Comparison of ENCODE assay signal across 1 cellular context in genomic region chr19:45496349-45496953, GRCh38.
A peak's percentile ranks its signal among the peaks of the same experiment; 100 is the strongest.
TF ChIP-seq lines count a peak whose summit lies in the region.

No MANE protein-coding gene starts in this region.

TF ChIP-seq in HepG2, 621 proteins besides CTCF, POLR2A, EP300 and RAD21 (continued from another document and continues in another):
- TF ChIP-seq, protein P1, sequence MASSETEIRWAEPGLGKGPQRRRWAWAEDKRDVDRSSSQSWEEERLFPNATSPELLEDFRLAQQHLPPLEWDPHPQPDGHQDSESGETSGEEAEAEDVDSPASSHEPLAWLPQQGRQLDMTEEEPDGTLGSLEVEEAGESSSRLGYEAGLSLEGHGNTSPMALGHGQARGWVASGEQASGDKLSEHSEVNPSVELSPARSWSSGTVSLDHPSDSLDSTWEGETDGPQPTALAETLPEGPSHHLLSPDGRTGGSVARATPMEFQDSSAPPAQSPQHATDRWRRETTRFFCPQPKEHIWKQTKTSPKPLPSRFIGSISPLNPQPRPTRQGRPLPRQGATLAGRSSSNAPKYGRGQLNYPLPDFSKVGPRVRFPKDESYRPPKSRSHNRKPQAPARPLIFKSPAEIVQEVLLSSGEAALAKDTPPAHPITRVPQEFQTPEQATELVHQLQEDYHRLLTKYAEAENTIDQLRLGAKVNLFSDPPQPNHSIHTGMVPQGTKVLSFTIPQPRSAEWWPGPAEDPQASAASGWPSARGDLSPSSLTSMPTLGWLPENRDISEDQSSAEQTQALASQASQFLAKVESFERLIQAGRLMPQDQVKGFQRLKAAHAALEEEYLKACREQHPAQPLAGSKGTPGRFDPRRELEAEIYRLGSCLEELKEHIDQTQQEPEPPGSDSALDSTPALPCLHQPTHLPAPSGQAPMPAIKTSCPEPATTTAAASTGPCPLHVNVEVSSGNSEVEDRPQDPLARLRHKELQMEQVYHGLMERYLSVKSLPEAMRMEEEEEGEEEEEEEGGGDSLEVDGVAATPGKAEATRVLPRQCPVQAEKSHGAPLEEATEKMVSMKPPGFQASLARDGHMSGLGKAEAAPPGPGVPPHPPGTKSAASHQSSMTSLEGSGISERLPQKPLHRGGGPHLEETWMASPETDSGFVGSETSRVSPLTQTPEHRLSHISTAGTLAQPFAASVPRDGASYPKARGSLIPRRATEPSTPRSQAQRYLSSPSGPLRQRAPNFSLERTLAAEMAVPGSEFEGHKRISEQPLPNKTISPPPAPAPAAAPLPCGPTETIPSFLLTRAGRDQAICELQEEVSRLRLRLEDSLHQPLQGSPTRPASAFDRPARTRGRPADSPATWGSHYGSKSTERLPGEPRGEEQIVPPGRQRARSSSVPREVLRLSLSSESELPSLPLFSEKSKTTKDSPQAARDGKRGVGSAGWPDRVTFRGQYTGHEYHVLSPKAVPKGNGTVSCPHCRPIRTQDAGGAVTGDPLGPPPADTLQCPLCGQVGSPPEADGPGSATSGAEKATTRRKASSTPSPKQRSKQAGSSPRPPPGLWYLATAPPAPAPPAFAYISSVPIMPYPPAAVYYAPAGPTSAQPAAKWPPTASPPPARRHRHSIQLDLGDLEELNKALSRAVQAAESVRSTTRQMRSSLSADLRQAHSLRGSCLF (CRISPR knock-in tag; IDR thresholded peaks at IDR 0.05; ENCODE audit: borderline replicate concordance): peak; percentile 54; the same call in 1 of the 2 replicates
- TF ChIP-seq MAFK (conservative IDR thresholded peaks at IDR 0.05 in 1 of 2, IDR thresholded peaks at IDR 0.05 in 1 of 2; ENCODE audit: low read length in 2 of 2) (no peak), ZZZ3 (CRISPR knock-in tag; IDR thresholded peaks at IDR 0.05; ENCODE audit: borderline replicate concordance) (no peak), ARNTL (CRISPR knock-in tag; IDR thresholded peaks at IDR 0.05) (0 out of 2 replicates have a peak, but pooled peaks have one; percentile 41), CAMTA2 (CRISPR knock-in tag; IDR thresholded peaks at IDR 0.05; ENCODE audit: borderline replicate concordance) (no peak), DNMT3B (CRISPR knock-in tag; conservative IDR thresholded peaks at IDR 0.05) (peak; percentile 66; the same call in 1 of the 2 replicates), SP4 (CRISPR knock-in tag; IDR thresholded peaks at IDR 0.05) (peak; percentile 14), FOXP1 (IDR thresholded peaks at IDR 0.05) (no peak), FOXP1 (CRISPR knock-in tag; IDR thresholded peaks at IDR 0.05) (no peak), ZFP36L2 (CRISPR knock-in tag; IDR thresholded peaks at IDR 0.05) (peak; percentile 83; the same call in 1 of the 2 replicates), PAX8 (CRISPR knock-in tag; IDR thresholded peaks at IDR 0.05; ENCODE audit: borderline replicate concordance) (no peak), TAF15 (IDR thresholded peaks at IDR 0.05; ENCODE audit: low read depth, low read length, poor library complexity, severe bottlenecking) (no peak), ZNF142 (CRISPR knock-in tag; IDR thresholded peaks at IDR 0.05) (peak; percentile 67; the same call in 1 of the 2 replicates), ZNF616 (CRISPR knock-in tag; IDR thresholded peaks at IDR 0.05; ENCODE audit: low read depth) (no peak), RNF2 (conservative IDR thresholded peaks at IDR 0.05; ENCODE audit: low read depth) (no peak), BCL6 (CRISPR knock-in tag; IDR thresholded peaks at IDR 0.05) (peak; percentile 31; the same call in 1 of the 2 replicates), ZNF407 (CRISPR knock-in tag; IDR thresholded peaks at IDR 0.05; ENCODE audit: not compliant biosample characterization) (peak; percentile 70), ZSCAN20 (CRISPR knock-in tag; IDR thresholded peaks at IDR 0.05; ENCODE audit: borderline replicate concordance) (peak; percentile 69; the same call in 1 of the 2 replicates)
- TF ChIP-seq, protein P2, sequence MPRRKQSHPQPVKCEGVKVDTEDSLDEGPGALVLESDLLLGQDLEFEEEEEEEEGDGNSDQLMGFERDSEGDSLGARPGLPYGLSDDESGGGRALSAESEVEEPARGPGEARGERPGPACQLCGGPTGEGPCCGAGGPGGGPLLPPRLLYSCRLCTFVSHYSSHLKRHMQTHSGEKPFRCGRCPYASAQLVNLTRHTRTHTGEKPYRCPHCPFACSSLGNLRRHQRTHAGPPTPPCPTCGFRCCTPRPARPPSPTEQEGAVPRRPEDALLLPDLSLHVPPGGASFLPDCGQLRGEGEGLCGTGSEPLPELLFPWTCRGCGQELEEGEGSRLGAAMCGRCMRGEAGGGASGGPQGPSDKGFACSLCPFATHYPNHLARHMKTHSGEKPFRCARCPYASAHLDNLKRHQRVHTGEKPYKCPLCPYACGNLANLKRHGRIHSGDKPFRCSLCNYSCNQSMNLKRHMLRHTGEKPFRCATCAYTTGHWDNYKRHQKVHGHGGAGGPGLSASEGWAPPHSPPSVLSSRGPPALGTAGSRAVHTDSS (CRISPR knock-in tag; conservative IDR thresholded peaks at IDR 0.05): no peak
- TF ChIP-seq, protein P3, sequence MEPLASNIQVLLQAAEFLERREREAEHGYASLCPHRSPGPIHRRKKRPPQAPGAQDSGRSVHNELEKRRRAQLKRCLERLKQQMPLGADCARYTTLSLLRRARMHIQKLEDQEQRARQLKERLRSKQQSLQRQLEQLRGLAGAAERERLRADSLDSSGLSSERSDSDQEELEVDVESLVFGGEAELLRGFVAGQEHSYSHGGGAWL (CRISPR knock-in tag; IDR thresholded peaks at IDR 0.05): peak; percentile 95
- TF ChIP-seq, protein P4, sequence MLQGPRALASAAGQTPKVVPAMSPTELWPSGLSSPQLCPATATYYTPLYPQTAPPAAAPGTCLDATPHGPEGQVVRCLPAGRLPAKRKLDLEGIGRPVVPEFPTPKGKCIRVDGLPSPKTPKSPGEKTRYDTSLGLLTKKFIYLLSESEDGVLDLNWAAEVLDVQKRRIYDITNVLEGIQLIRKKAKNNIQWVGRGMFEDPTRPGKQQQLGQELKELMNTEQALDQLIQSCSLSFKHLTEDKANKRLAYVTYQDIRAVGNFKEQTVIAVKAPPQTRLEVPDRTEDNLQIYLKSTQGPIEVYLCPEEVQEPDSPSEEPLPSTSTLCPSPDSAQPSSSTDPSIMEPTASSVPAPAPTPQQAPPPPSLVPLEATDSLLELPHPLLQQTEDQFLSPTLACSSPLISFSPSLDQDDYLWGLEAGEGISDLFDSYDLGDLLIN (CRISPR knock-in tag; IDR thresholded peaks at IDR 0.05; ENCODE audit: borderline replicate concordance): peak; percentile 45; the same call in 1 of the 2 replicates
- TF ChIP-seq, protein P5, sequence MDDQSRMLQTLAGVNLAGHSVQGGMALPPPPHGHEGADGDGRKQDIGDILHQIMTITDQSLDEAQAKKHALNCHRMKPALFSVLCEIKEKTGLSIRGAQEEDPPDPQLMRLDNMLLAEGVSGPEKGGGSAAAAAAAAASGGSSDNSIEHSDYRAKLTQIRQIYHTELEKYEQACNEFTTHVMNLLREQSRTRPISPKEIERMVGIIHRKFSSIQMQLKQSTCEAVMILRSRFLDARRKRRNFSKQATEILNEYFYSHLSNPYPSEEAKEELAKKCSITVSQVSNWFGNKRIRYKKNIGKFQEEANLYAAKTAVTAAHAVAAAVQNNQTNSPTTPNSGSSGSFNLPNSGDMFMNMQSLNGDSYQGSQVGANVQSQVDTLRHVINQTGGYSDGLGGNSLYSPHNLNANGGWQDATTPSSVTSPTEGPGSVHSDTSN (CRISPR knock-in tag; IDR thresholded peaks at IDR 0.05; ENCODE audit: borderline replicate concordance): no peak
- TF ChIP-seq, protein P6, sequence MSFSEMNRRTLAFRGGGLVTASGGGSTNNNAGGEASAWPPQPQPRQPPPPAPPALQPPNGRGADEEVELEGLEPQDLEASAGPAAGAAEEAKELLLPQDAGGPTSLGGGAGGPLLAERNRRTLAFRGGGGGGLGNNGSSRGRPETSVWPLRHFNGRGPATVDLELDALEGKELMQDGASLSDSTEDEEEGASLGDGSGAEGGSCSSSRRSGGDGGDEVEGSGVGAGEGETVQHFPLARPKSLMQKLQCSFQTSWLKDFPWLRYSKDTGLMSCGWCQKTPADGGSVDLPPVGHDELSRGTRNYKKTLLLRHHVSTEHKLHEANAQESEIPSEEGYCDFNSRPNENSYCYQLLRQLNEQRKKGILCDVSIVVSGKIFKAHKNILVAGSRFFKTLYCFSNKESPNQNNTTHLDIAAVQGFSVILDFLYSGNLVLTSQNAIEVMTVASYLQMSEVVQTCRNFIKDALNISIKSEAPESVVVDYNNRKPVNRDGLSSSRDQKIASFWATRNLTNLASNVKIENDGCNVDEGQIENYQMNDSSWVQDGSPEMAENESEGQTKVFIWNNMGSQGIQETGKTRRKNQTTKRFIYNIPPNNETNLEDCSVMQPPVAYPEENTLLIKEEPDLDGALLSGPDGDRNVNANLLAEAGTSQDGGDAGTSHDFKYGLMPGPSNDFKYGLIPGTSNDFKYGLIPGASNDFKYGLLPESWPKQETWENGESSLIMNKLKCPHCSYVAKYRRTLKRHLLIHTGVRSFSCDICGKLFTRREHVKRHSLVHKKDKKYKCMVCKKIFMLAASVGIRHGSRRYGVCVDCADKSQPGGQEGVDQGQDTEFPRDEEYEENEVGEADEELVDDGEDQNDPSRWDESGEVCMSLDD (CRISPR knock-in tag; IDR thresholded peaks at IDR 0.05; ENCODE audit: borderline replicate concordance): 0 out of 2 replicates have a peak, but pooled peaks have one; percentile 68
